15 cellular contexts compared by ENCODE assay signal in genomic region chr2:197673142-197673541, GRCh38. TPM values are rescaled to one million over a fixed set of nuclear protein-coding genes. Genes with fewer than 3 reads are reported as not detected.
DNase-seq lines count a peak whose midpoint lies in the region; FAIRE-seq and TF ChIP-seq lines count a peak whose summit lies in the region.
"Had no signal": no experiment of that assay in that cellular context is flagged by ENCODE, and none has a peak within 500 bp of the region (broad histone marks: within the 10 kb centered on the region; RNA-seq: fewer than 3 reads in every experiment).

No MANE protein-coding gene starts in this region.

- peak overlapping the region; percentile 49 for H3K4me3 ChIP-seq in A673 (ENCODE audit: low read depth, low read length, poor library complexity, severe bottlenecking)
- peak overlapping the region; percentile 53 for H3K4me3 ChIP-seq in WI38 (ENCODE audit: low read depth, low read length)
- H3K4me3 ChIP-seq in colonic mucosa = no peak overlapping the region
- H3K4me3 ChIP-seq: GM12878 had no signal

- no peaks in the 10 kb centered on the region for H3K36me3 ChIP-seq in A673 (ENCODE audit: insufficient read depth, low read length, poor library complexity, severe bottlenecking)
- H3K36me3 ChIP-seq in colonic mucosa = no peaks in the 10 kb centered on the region

- TF ChIP-seq CTCF in A673 (conservative IDR thresholded peaks at IDR 0.05; ENCODE audit: low read depth, low read length) (no peak), WI38 (IDR thresholded peaks at IDR 0.05; ENCODE audit: low read depth, low read length) (no peak), D721Med (IDR thresholded peaks at IDR 0.05; ENCODE audit: insufficient read depth, missing control alignments) (no peak), colonic mucosa (IDR thresholded peaks at IDR 0.05) (no peak)

- no TSS peak for BruUV-seq in A673 (replicated peaks; lab: Mats Ljungman, UMichigan)

- DNase-seq in A673 (ENCODE audit: low spot score) (peak; percentile 2), globus pallidus (ENCODE audit: low spot score) (peak; percentile 31), pons (ENCODE audit: low spot score) (peak; percentile 35), D721Med (ENCODE audit: insufficient read length, low spot score) (no peak), colonic mucosa (no peak), GOT3 (lab: John Stamatoyannopoulos, UW) (no peak), epidermal melanocyte (ENCODE audit: insufficient read length, low spot score) (no peak)
- DNase-seq: activated CD4-positive, alpha-beta T cell treated with anti-CD3 and anti-CD28 coated beads, Interleukin-2, amount 10 ng/mL, durations not matched to agents 7 days and 5 days; DMS79 treated with DMSO at 0.1 percent for 48 hours; NCI-H1417 treated with DMSO at 0.1 percent for 48 hours; NCI-H526 treated with DMSO at 0.1 percent for 48 hours; small intestine; trophoblast cell had no signal

- POLR2A ChIA-PET in A673 (lab: Charles Lee; ENCODE audit: low non-redundant PET) = interaction anchor here (0.6 kb wide), 1 partner anchor 147 kb away, joined by 7 read pairs; no protein-coding TSS in a partner anchor

- H3K9ac ChIP-seq in colonic mucosa (ENCODE audit: low read depth in 2 of 2, low read length in 2 of 2) = no peak overlapping the region

- H3K27me3 ChIP-seq in A673 (replicated peaks; ENCODE audit: insufficient read depth, low read depth, low read length, poor library complexity) (no peaks in the 10 kb centered on the region), colonic mucosa (no peaks in the 10 kb centered on the region)

- CTCF ChIA-PET in A673 (lab: Charles Lee) = no interaction called here

- H3K4me1 ChIP-seq in A673 (ENCODE audit: insufficient read depth, low read length, poor library complexity, severe bottlenecking) (no peaks in the 10 kb centered on the region), colonic mucosa (no peaks in the 10 kb centered on the region)

- intact Hi-C loops in A673 (cut with micrococcal nuclease; ENCODE audit: unreplicated experiment) = no loop called here
- intact Hi-C loops in colonic mucosa (cut with DNase I) = no loop called here

- H3K27ac ChIP-seq in A673 (ENCODE audit: low read depth, low read length, poor library complexity, severe bottlenecking) (no peak overlapping the region), colonic mucosa (no peak overlapping the region)

- H3K9me3 ChIP-seq in A673 (ENCODE audit: low read depth, low read length, poor library complexity, severe bottlenecking) (no peaks in the 10 kb centered on the region), colonic mucosa (no peaks in the 10 kb centered on the region)

- no peak for FAIRE-seq in D721Med (lab: Jason Lieb, UNC)
- FAIRE-seq: GM12878, small intestine had no signal

RNA-seq across cellular contexts. Expression of gene RFTN2, which starts 2.2 kb away (rescaled TPM):
- total RNA-seq in A673 (2021) = 5.8 and 7.3 TPM in 2 replicates
- 1 to 10 TPM in 1 of 2 donors, under 1 TPM in 1; 0.49 to 2.2 TPM for total RNA-seq in colonic mucosa
- total RNA-seq: activated CD4-positive, alpha-beta T cell treated with anti-CD3 and anti-CD28 coated beads, Interleukin-2, amount 10 ng/mL, durations not matched to agents 7 days and 5 days; GM12878 had no signal

RNA-seq across cellular contexts. Expression of gene MARS2, which starts 32.0 kb away (rescaled TPM):
- total RNA-seq in A673 (2021) = 13.2 and 14.6 TPM in 2 replicates
- 10 to 100 TPM in 1 of 2 donors, 1 to 10 TPM in 1; 8.3 to 17.0 TPM for total RNA-seq in colonic mucosa

Comparison
In these comparisons a context has a peak if more than half of its experiments do, and no peak if none do; other contexts are left out.
1. DNase-seq: peak in A673 (single experiment), globus pallidus (single experiment) and pons (single experiment); none in D721Med (single experiment), colonic mucosa (single experiment), GOT3 (single experiment) and epidermal melanocyte (single experiment).